In genomic region chr9:129453734-129454133, GRCh38 we compare ENCODE assay signal across 1 cellular context.
TF ChIP-seq lines count a peak whose summit lies in the region.

No MANE protein-coding gene starts in this region.

TF ChIP-seq in A549, 52 proteins besides CTCF, POLR2A, EP300 and RAD21 (continued from another document):
- TF ChIP-seq MAZ (IDR thresholded peaks at IDR 0.05; ENCODE audit: borderline replicate concordance, low read depth, low read length), result no peak
